In the genomic region with DNA sequence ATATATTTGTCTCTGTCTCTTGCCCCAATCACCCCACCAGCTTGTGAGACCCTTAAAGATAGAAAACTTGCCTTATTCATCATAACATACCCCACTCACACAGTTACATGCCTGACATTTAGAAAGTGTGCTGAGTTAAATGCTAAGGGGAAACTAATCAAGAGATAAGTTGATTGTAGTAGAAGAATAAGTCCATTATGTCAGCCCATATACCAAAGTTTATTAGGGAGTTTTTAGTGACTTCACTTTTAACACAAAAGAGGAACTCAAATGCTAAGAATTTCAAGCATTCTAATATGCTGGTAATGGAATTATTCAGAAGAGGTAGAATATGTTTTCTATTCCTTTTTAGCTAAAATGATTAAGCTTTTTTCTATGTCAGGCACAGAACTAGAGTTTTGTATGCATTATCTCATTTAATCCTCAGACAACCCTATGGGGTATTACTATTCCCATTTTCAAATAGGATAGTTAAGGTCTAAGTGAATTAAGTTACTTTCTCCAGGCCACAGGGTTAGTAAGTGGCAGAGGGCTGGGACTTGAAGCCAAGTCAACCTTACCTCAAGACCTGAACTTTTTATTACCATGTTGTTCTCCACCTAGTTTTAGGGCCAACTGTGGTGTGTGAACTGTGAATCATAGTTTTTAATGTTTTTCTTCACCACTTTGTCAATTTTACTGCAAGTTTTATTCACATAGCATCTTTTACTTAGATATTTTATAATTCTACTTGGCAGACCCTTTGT, we compare ENCODE assay signal across 30 cellular contexts. TPM values are rescaled to one million over a fixed set of nuclear protein-coding genes. Genes with fewer than 3 reads are reported as not detected.
DNase-seq lines count a peak whose midpoint lies in the region; ATAC-seq and TF ChIP-seq lines count a peak whose summit lies in the region.
"Had no signal": no experiment of that assay in that cellular context is flagged by ENCODE, and none has a peak within 500 bp of the region (broad histone marks: within the 10 kb centered on the region; RNA-seq: fewer than 3 reads in every experiment).

No MANE protein-coding gene starts in this region.

- no peak for TF ChIP-seq CTCF in BE2C (IDR thresholded peaks at IDR 0.05; ENCODE audit: low read depth, low read length)

- no peaks in the 10 kb centered on the region for H3K36me3 ChIP-seq in BE2C
- H3K36me3 ChIP-seq: ascending aorta, neural progenitor cell, pancreas, SJSA1 had no signal

- no peak overlapping the region for H3K4me3 ChIP-seq in BE2C (ENCODE audit: low read depth, low read length)
- H3K4me3 ChIP-seq: ascending aorta, coronary artery, GM23338, neural progenitor cell, pancreas, SJSA1, skin epidermis had no signal

- no peaks in the 10 kb centered on the region for H3K4me1 ChIP-seq in BE2C
- H3K4me1 ChIP-seq: ascending aorta, neural progenitor cell, SJSA1 had no signal

- peaks cover 18% of the 10 kb centered on the region for H3K27me3 ChIP-seq in BE2C
- H3K27me3 ChIP-seq: ascending aorta, pancreas had no signal

- DNase-seq in COLO829 (ENCODE audit: low spot score), result peak; percentile 11
- DNase-seq in foreskin melanocyte, result peak; percentile 70
- DNase-seq in kidney glomerular epithelial cell (lab: John Stamatoyannopoulos, UW), result no peak
- DNase-seq in 8988T, result no peak
- no peak for DNase-seq in BE2C
- no peak for DNase-seq in stimulated activated CD4-positive, alpha-beta T cell treated with anti-CD3 and anti-CD28 coated beads, Interleukin-15, amount 100 ng/mL, for 24 hours
- DNase-seq: activated CD4-positive, alpha-beta T cell treated with anti-CD3 and anti-CD28 coated beads, Interleukin-2, amount 10 ng/mL, durations not matched to agents 7 days and 5 days; activated gamma-delta T cell; activated naive CD8-positive, alpha-beta T cell treated with anti-CD3 and anti-CD28 coated beads, Interleukin-2, amount 10 ng/mL, durations not matched to agents 7 days and 5 days; activated T-cell treated with anti-CD3 and anti-CD28 coated beads, Interleukin-2, amount 50 U/mL, for 24 hours; CD4-positive, CD25-positive, alpha-beta regulatory T cell; DND-41; effector memory CD4-positive, alpha-beta T cell; GF-D8; immature natural killer cell; mesenchymal stem cell; NCI-H1694; pancreas; retina; stimulated activated naive CD8-positive, alpha-beta T cell treated with anti-CD3 and anti-CD28 coated beads, Interleukin-15, Interleukin-2, amounts not matched to agents 100 U/mL and 50 U/mL, for 24 hours; T1000 had no signal

- peak; percentile 57 for ATAC-seq in GM19463 (IDR thresholded peaks at IDR 0.05; ENCODE audit: unreplicated experiment)
- peak; percentile 64 for ATAC-seq in HG03432 (IDR thresholded peaks at IDR 0.05; ENCODE audit: unreplicated experiment)
- ATAC-seq: GM23338; pancreas; stimulated activated naive CD8-positive, alpha-beta T cell treated with anti-CD3 and anti-CD28 coated beads, Interleukin-15, Interleukin-2, amounts not matched to agents 100 U/mL and 50 U/mL, for 24 hours; WTC11 had no signal

- no peaks in the 10 kb centered on the region for H3K9me3 ChIP-seq in BE2C
- H3K9me3 ChIP-seq: ascending aorta, pancreas, SJSA1 had no signal

RNA-seq across cellular contexts. Expression of a gene that starts 19.6 kb away (rescaled TPM):
- 0.54 TPM for polyA plus RNA-seq in BE2C (2012; ENCODE audit: insufficient read depth, insufficient read length, low read depth)

Comparison
In these comparisons a context has a peak if more than half of its experiments do, and no peak if none do; other contexts are left out.
1. DNase-seq: peak in COLO829 (single experiment) and foreskin melanocyte (single experiment); none in kidney glomerular epithelial cell (single experiment), 8988T (single experiment), BE2C (single experiment) and stimulated activated CD4-positive, alpha-beta T cell treated with anti-CD3 and anti-CD28 coated beads, Interleukin-15, amount 100 ng/mL, for 24 hours (single experiment).